In genomic region chr20:52031574-52032303, GRCh38 we compare ENCODE assay signal across 10 cellular contexts.
A peak's percentile ranks its signal among the peaks of the same experiment; 100 is the strongest.
DNase-seq lines count a peak whose midpoint lies in the region; ATAC-seq, FAIRE-seq and TF ChIP-seq lines count a peak whose summit lies in the region.
"Had no signal": no experiment of that assay in that cellular context is flagged by ENCODE, and none has a peak within 500 bp of the region (broad histone marks: within the 10 kb centered on the region; RNA-seq: fewer than 3 reads in every experiment).

No MANE protein-coding gene starts in this region.

- 65% methylated on average over 14 of the region's 14 CpGs for WGBS in HUES64
- WGBS in K562 (ENCODE audit: insufficient coverage, low coverage, missing lambda C conversion rate): 8% methylated on average over 14 of the region's 14 CpGs
- no CpG with 5 or more reads among the region's 14 CpGs for WGBS in mesendoderm (ENCODE audit: extremely low coverage, insufficient coverage, low lambda C conversion rate)

- no peak overlapping the region for H4K5ac ChIP-seq in mesendoderm (ENCODE audit: low read length)

- no peak for TF ChIP-seq RAD21 in K562 (CRISPR knock-in tag; conservative IDR thresholded peaks at IDR 0.05 in 1 of 2, IDR thresholded peaks at IDR 0.05 in 1 of 2)

- no peak overlapping the region for H2BK5ac ChIP-seq in mesendoderm (ENCODE audit: low read length)

- no peaks in the 10 kb centered on the region for H3K79me2 ChIP-seq in K562 (ENCODE audit: control insufficient read depth, insufficient read depth, low read length)
- H3K79me2 ChIP-seq in mesendoderm (ENCODE audit: control insufficient read depth, insufficient read depth, low read length): no peaks in the 10 kb centered on the region

- H3K27ac ChIP-seq in HUES64 (ENCODE audit: low read depth, low read length) (peak overlapping the region; percentile 57; the same call in 1 of the 2 replicates), K562 (ENCODE audit: extremely low read depth, low read depth, low read length) (no peak overlapping the region), mesendoderm (ENCODE audit: low read depth, low read length) (no peak overlapping the region)

- no peak for TF ChIP-seq CTCF in AG09319 (IDR thresholded peaks at IDR 0.05; ENCODE audit: low read depth, low read length)
- TF ChIP-seq CTCF in K562 (IDR thresholded peaks at IDR 0.05 in 2 of 3, conservative IDR thresholded peaks at IDR 0.05 in 1 of 3; ENCODE audit: insufficient read depth in 2 of 3, low read depth in 1 of 3, low read length in 3 of 3): no peak
- TF ChIP-seq CTCF in D721Med (IDR thresholded peaks at IDR 0.05; ENCODE audit: insufficient read depth, missing control alignments): no peak

- no peak overlapping the region for H2AK5ac ChIP-seq in mesendoderm (ENCODE audit: low read length)

- intact Hi-C loops in K562 (cut with micrococcal nuclease): no loop called here

- H3K27me3 ChIP-seq in HUES64 (ENCODE audit: insufficient read depth, low read length) (no peaks in the 10 kb centered on the region), K562 (ENCODE audit: control insufficient read depth in 2 of 2, insufficient read depth in 2 of 2, low read length in 2 of 2) (peaks cover 2 to 12% of the 10 kb centered on the region in 2 experiments; a peak in 2 of 5 replicates), mesendoderm (ENCODE audit: insufficient read depth, low read length, poor library complexity) (no peaks in the 10 kb centered on the region)

- no peaks in the 10 kb centered on the region for H3K79me1 ChIP-seq in mesendoderm (ENCODE audit: low read length)

- no peak overlapping the region for H4K8ac ChIP-seq in mesendoderm (ENCODE audit: low read depth, low read length)

- no peak overlapping the region for H3K4me2 ChIP-seq in K562 (ENCODE audit: insufficient read depth, low read length)
- no peak overlapping the region for H3K4me2 ChIP-seq in mesendoderm (ENCODE audit: low read length)

- in situ Hi-C loops in K562 (cut with MboI): no loop called here

- CTCF ChIA-PET in K562 (lab: Yijun Ruan, JAX; ENCODE audit: low intra/inter-chr PET ratio): no interaction called here

- H3K4ac ChIP-seq in mesendoderm (ENCODE audit: low read depth, low read length): no peak overlapping the region

- H3K4me1 ChIP-seq in HUES64 (ENCODE audit: insufficient read depth, low read length) (peaks cover 14% of the 10 kb centered on the region), K562 (replicated peaks in 1 of 2; ENCODE audit: control insufficient read depth in 2 of 2, insufficient read depth in 2 of 2, low read length in 2 of 2) (no peaks in the 10 kb centered on the region; a peak in 1 of 5 replicates), mesendoderm (ENCODE audit: control insufficient read depth, low read depth, low read length) (no peaks in the 10 kb centered on the region)

- H3K9ac ChIP-seq in HUES64 (ENCODE audit: low read depth, low read length) (no peak overlapping the region), K562 (ENCODE audit: insufficient read depth in 1 of 2, low read depth in 2 of 2, low read length in 2 of 2) (no peak overlapping the region), mesendoderm (ENCODE audit: low read length) (no peak overlapping the region)

- H2BK120ac ChIP-seq in mesendoderm (ENCODE audit: low read depth, low read length): no peak overlapping the region

- H3K4me3 ChIP-seq in HUES64 (ENCODE audit: low read length) (no peak overlapping the region), K562 (no peak overlapping the region), mesendoderm (ENCODE audit: low read length) (no peak overlapping the region)

- TF ChIP-seq POLR2A in K562 (conservative IDR thresholded peaks at IDR 0.05): no peak

- H2BK15ac ChIP-seq in mesendoderm (replicated peaks; ENCODE audit: low read depth): no peak overlapping the region

- 0 out of 2 replicates have a peak overlapping the region, but pooled peaks have one; percentile 32 for H2AFZ ChIP-seq in K562 (ENCODE audit: low read depth, low read length)

- no peaks in the 10 kb centered on the region for H3K9me1 ChIP-seq in K562 (ENCODE audit: control insufficient read depth, insufficient read depth, low read length)

- no peak overlapping the region for H3K18ac ChIP-seq in mesendoderm (ENCODE audit: low read length)

- H3K9me3 ChIP-seq in HUES64 (ENCODE audit: insufficient read depth, low read depth, low read length) (no peaks in the 10 kb centered on the region), K562 (replicated peaks; ENCODE audit: control insufficient read depth, insufficient read depth, low read depth, low read length) (no peaks in the 10 kb centered on the region)

- H3K36me3 ChIP-seq in HUES64 (ENCODE audit: insufficient read depth, low read length): no peaks in the 10 kb centered on the region
- H3K36me3 ChIP-seq in K562 (ENCODE audit: control insufficient read depth, insufficient read depth, low read length): no peaks in the 10 kb centered on the region
- H3K36me3 ChIP-seq in mesendoderm (ENCODE audit: control insufficient read depth, insufficient read depth, low read length): no peaks in the 10 kb centered on the region

- POLR2A ChIA-PET in K562 (lab: Yijun Ruan, JAX): interaction anchor here (0.6 kb wide), 1 partner anchor 337 kb away, joined by 3 read pairs; no protein-coding TSS in a partner anchor

- DNase-seq in AG09319 (ENCODE audit: extremely low read depth, low read depth): peak; percentile 50
- DNase-seq in K562 (ENCODE audit: extremely low read depth in 1 of 4, low spot score in 3 of 4): no peak
- peak; percentile 16 for DNase-seq in mesendoderm
- DNase-seq in NOMO-1 treated with DMSO at 0.1 percent for 48 hours (lab: John Stamatoyannopoulos, UW; ENCODE audit: unreplicated experiment): no peak
- DNase-seq in D721Med (ENCODE audit: insufficient read length, low spot score): no peak
- DNase-seq: OCI-M1, right cardiac atrium had no signal

- no peak for TF ChIP-seq EP300 in K562 (IDR thresholded peaks at IDR 0.05; ENCODE audit: low read length)

- FAIRE-seq in K562 (lab: Jason Lieb, UNC) (no peak), D721Med (lab: Jason Lieb, UNC) (no peak)

- no peak overlapping the region for H3K56ac ChIP-seq in mesendoderm (ENCODE audit: low read length)

- BruUV-seq in K562 (replicated peaks; lab: Mats Ljungman, UMichigan): no TSS peak

- ATAC-seq in K562: no peak
- no peak for ATAC-seq in HG02884 (IDR thresholded peaks at IDR 0.05; ENCODE audit: unreplicated experiment)
- ATAC-seq in HG02852 (IDR thresholded peaks at IDR 0.05; ENCODE audit: unreplicated experiment): no peak
- ATAC-seq: right cardiac atrium had no signal

- H4K20me1 ChIP-seq in K562 (replicated peaks; ENCODE audit: control insufficient read depth, insufficient read depth, low read length): no peaks in the 10 kb centered on the region

- H3K23ac ChIP-seq in mesendoderm (ENCODE audit: low read length): no peak overlapping the region

TF ChIP-seq in K562, 482 proteins besides CTCF, POLR2A, EP300 and RAD21 (continues in another document):
- TF ChIP-seq SP2 (IDR thresholded peaks at IDR 0.05; ENCODE audit: extremely low read depth, low read depth, low read length, poor library complexity, severe bottlenecking): no peak
- no peak for TF ChIP-seq SIN3B (IDR thresholded peaks at IDR 0.05; ENCODE audit: low read depth)

Comparison
In these comparisons a context has a peak if more than half of its experiments do, and no peak if none do; other contexts are left out.
1. DNase-seq: peak in AG09319 (single experiment) and mesendoderm (single experiment); none in K562 (0 of 4), NOMO-1 treated with DMSO at 0.1 percent for 48 hours (single experiment) and D721Med (single experiment).